In genomic region chr7:157399086-157399687, GRCh38 we compare ENCODE assay signal across 11 cellular contexts.
DNase-seq lines count a peak whose midpoint lies in the region; ATAC-seq, FAIRE-seq and TF ChIP-seq lines count a peak whose summit lies in the region.
"Had no signal": no experiment of that assay in that cellular context is flagged by ENCODE, and none has a peak within 500 bp of the region (broad histone marks: within the 10 kb centered on the region; RNA-seq: fewer than 3 reads in every experiment).

No MANE protein-coding gene starts in this region.

- no peak overlapping the region for H2AFZ ChIP-seq in HepG2 (ENCODE audit: low read length)

- no peak for TF ChIP-seq RAD21 in HepG2 (CRISPR knock-in tag; IDR thresholded peaks at IDR 0.05)

- H3K27me3 ChIP-seq in HepG2 (ENCODE audit: control insufficient read depth in 1 of 2, insufficient read depth in 2 of 2, low read length in 2 of 2) (no peaks in the 10 kb centered on the region), right lobe of liver (no peaks in the 10 kb centered on the region), esophagus muscularis mucosa (no peaks in the 10 kb centered on the region)

- peaks cover 5 to 19% of the 10 kb centered on the region in 2 experiments; a peak in 4 of 5 replicates for H3K36me3 ChIP-seq in HepG2 (replicated peaks in 1 of 2; ENCODE audit: control insufficient read depth in 1 of 2, insufficient read depth in 2 of 2, low read length in 2 of 2)
- no peaks in the 10 kb centered on the region for H3K36me3 ChIP-seq in right lobe of liver
- H3K36me3 ChIP-seq in esophagus muscularis mucosa: peaks cover 10 to 63% (median 40%) of the 10 kb centered on the region in 4 donors

- BruUV-seq in HepG2 (replicated peaks; lab: Mats Ljungman, UMichigan): no TSS peak

- H3K4me3 Mint-ChIP-seq in osteocyte (ENCODE audit: unreplicated experiment): no peak overlapping the region
- H3K4me3 Mint-ChIP-seq in activated CD8-positive, alpha-beta T cell treated with anti-CD3 and anti-CD28 coated beads, Interleukin-2, amount 10 ng/mL, durations not matched to agents 7 days and 5 days: no peak overlapping the region
- H3K4me3 Mint-ChIP-seq: dendritic cell treated with granulocyte-macrophage colony-stimulating factor and Interleukin-4, amounts not matched to agents 40 ng/mL and 50 ng/mL, for 4 days had no signal

- no peak overlapping the region for H3K4me2 ChIP-seq in HepG2 (ENCODE audit: low read depth, low read length)

- H3K9me3 ChIP-seq in HepG2 (ENCODE audit: low read length): no peaks in the 10 kb centered on the region
- no peaks in the 10 kb centered on the region for H3K9me3 ChIP-seq in right lobe of liver
- no peaks in the 10 kb centered on the region for H3K9me3 ChIP-seq in esophagus muscularis mucosa

- H3K36me3 Mint-ChIP-seq in osteocyte (ENCODE audit: unreplicated experiment): peaks cover 25% of the 10 kb centered on the region
- peaks cover 26% of the 10 kb centered on the region for H3K36me3 Mint-ChIP-seq in activated CD8-positive, alpha-beta T cell treated with anti-CD3 and anti-CD28 coated beads, Interleukin-2, amount 10 ng/mL, durations not matched to agents 7 days and 5 days (ENCODE audit: low read depth)

- H3K27ac ChIP-seq in HepG2 (ENCODE audit: extremely low read length, insufficient read depth, low read length) (no peak overlapping the region), right lobe of liver (peak overlapping the region in 1 of 3 donors; percentile 40), esophagus muscularis mucosa (replicated peaks in 1 of 4) (peak overlapping the region; percentile 13 to 51 (median 22))

- no peaks in the 10 kb centered on the region; the same call in 1 of the 2 replicates for H4K20me1 ChIP-seq in HepG2 (ENCODE audit: insufficient read depth, low read length)

- H3K4me3 ChIP-seq in HepG2 (replicated peaks in 1 of 3; ENCODE audit: insufficient read depth in 1 of 3, low read depth in 2 of 3, low read length in 3 of 3): no peak overlapping the region
- H3K4me3 ChIP-seq in right lobe of liver: no peak overlapping the region
- no peak overlapping the region for H3K4me3 ChIP-seq in esophagus muscularis mucosa

- peaks cover 41% of the 10 kb centered on the region for H3K4me1 Mint-ChIP-seq in osteocyte (ENCODE audit: unreplicated experiment)
- peaks cover 20% of the 10 kb centered on the region for H3K4me1 Mint-ChIP-seq in activated CD8-positive, alpha-beta T cell treated with anti-CD3 and anti-CD28 coated beads, Interleukin-2, amount 10 ng/mL, durations not matched to agents 7 days and 5 days (ENCODE audit: low read depth)

- POLR2A ChIA-PET in HepG2 (lab: Yijun Ruan, JAX): no interaction called here
- POLR2A ChIA-PET in activated CD8-positive, alpha-beta T cell treated with anti-CD3 and anti-CD28 coated beads, Interleukin-2, amount 10 ng/mL, durations not matched to agents 7 days and 5 days (lab: Charles Lee): no interaction called here

- peak overlapping the region; percentile 90 for H3K27ac Mint-ChIP-seq in osteocyte (ENCODE audit: unreplicated experiment)
- H3K27ac Mint-ChIP-seq in activated CD8-positive, alpha-beta T cell treated with anti-CD3 and anti-CD28 coated beads, Interleukin-2, amount 10 ng/mL, durations not matched to agents 7 days and 5 days: no peak overlapping the region
- H3K27ac Mint-ChIP-seq: dendritic cell treated with granulocyte-macrophage colony-stimulating factor and Interleukin-4, amounts not matched to agents 40 ng/mL and 50 ng/mL, for 4 days had no signal

- TF ChIP-seq CTCF in HepG2 (CRISPR knock-in tag; IDR thresholded peaks at IDR 0.05): no peak
- no peak for TF ChIP-seq CTCF in right lobe of liver (IDR thresholded peaks at IDR 0.05)
- TF ChIP-seq CTCF in esophagus muscularis mucosa (IDR thresholded peaks at IDR 0.05): no peak
- TF ChIP-seq CTCF in osteocyte (IDR thresholded peaks at IDR 0.05): no peak
- no peak for TF ChIP-seq CTCF in GM13976 (IDR thresholded peaks at IDR 0.05; ENCODE audit: borderline replicate concordance, control extremely low read depth, extremely low read depth, insufficient read depth, missing control alignments)

- H3K9ac ChIP-seq in HepG2 (ENCODE audit: insufficient read depth, low read depth, low read length): no peak overlapping the region

- TF ChIP-seq EP300 in HepG2 (IDR thresholded peaks at IDR 0.05; ENCODE audit: low read depth in 2 of 2, low read length in 2 of 2) (no peak), HepG2 (CRISPR knock-in tag; IDR thresholded peaks at IDR 0.05; ENCODE audit: borderline replicate concordance) (no peak), esophagus muscularis mucosa (IDR thresholded peaks at IDR 0.05) (no peak)

- CTCF ChIA-PET in HepG2 (lab: Yijun Ruan, JAX; ENCODE audit: low intra/inter-chr PET ratio, low total read pairs): no interaction called here
- CTCF ChIA-PET in activated CD8-positive, alpha-beta T cell treated with anti-CD3 and anti-CD28 coated beads, Interleukin-2, amount 10 ng/mL, durations not matched to agents 7 days and 5 days (lab: Charles Lee): no interaction called here

- H3K9me3 Mint-ChIP-seq in osteocyte (ENCODE audit: unreplicated experiment): no peaks in the 10 kb centered on the region
- no peaks in the 10 kb centered on the region for H3K9me3 Mint-ChIP-seq in activated CD8-positive, alpha-beta T cell treated with anti-CD3 and anti-CD28 coated beads, Interleukin-2, amount 10 ng/mL, durations not matched to agents 7 days and 5 days (ENCODE audit: insufficient read depth)
- H3K9me3 Mint-ChIP-seq: dendritic cell treated with granulocyte-macrophage colony-stimulating factor and Interleukin-4, amounts not matched to agents 40 ng/mL and 50 ng/mL, for 4 days had no signal

- no peaks in the 10 kb centered on the region for H3K4me1 ChIP-seq in HepG2 (ENCODE audit: insufficient read depth, low read length)
- H3K4me1 ChIP-seq in right lobe of liver: no peaks in the 10 kb centered on the region
- peaks cover 19 to 36% (median 23%) of the 10 kb centered on the region in 4 donors for H3K4me1 ChIP-seq in esophagus muscularis mucosa

- H3K79me2 ChIP-seq in HepG2 (ENCODE audit: insufficient read depth, low read length): peaks cover 2% of the 10 kb centered on the region

- TF ChIP-seq POLR2A in HepG2 (IDR thresholded peaks at IDR 0.05; ENCODE audit: insufficient read depth in 1 of 2, low read depth in 2 of 2, low read length in 2 of 2) (no peak), right lobe of liver (IDR thresholded peaks at IDR 0.05) (no peak), esophagus muscularis mucosa (IDR thresholded peaks at IDR 0.05; ENCODE audit: low read depth) (no peak)

- ATAC-seq in HepG2 (no peak), right lobe of liver (no peak)
- no peak for ATAC-seq in activated CD8-positive, alpha-beta T cell treated with anti-CD3 and anti-CD28 coated beads, Interleukin-2, amount 10 ng/mL, durations not matched to agents 7 days and 5 days

- no peak for FAIRE-seq in HepG2 (lab: Jason Lieb, UNC)

- H3K27me3 Mint-ChIP-seq in osteocyte (ENCODE audit: unreplicated experiment): no peaks in the 10 kb centered on the region
- no peaks in the 10 kb centered on the region for H3K27me3 Mint-ChIP-seq in activated CD8-positive, alpha-beta T cell treated with anti-CD3 and anti-CD28 coated beads, Interleukin-2, amount 10 ng/mL, durations not matched to agents 7 days and 5 days (ENCODE audit: low read depth)
- H3K27me3 Mint-ChIP-seq: dendritic cell treated with granulocyte-macrophage colony-stimulating factor and Interleukin-4, amounts not matched to agents 40 ng/mL and 50 ng/mL, for 4 days had no signal

- in situ Hi-C loops in HepG2 (cut with HindIII; ENCODE audit: extremely low pct_ligation_motif_present, low pct_unique_long_range_greater_than_20kb): no loop called here
- in situ Hi-C loops in GM13976 (cut with MboI; ENCODE audit: low sequenced_read_pairs, unreplicated experiment): no loop called here

- DNase-seq in HepG2 (ENCODE audit: low spot score) (no peak), right lobe of liver (no peak), esophagus muscularis mucosa (ENCODE audit: extremely low spot score) (no peak), osteocyte (ENCODE audit: extremely low spot score, unreplicated experiment) (no peak), NCI-H2171 treated with DMSO at 0.1 percent for 48 hours (lab: John Stamatoyannopoulos, UW) (no peak), NAMALWA (ENCODE audit: low spot score) (no peak), GM13976 (ENCODE audit: low spot score) (no peak)
- no peak for DNase-seq in activated CD8-positive, alpha-beta T cell treated with anti-CD3 and anti-CD28 coated beads, Interleukin-2, amount 10 ng/mL, durations not matched to agents 7 days and 5 days
- DNase-seq: NCI-H2107, retina had no signal

- intact Hi-C loops in HepG2 (cut with micrococcal nuclease; ENCODE audit: unreplicated experiment): no loop called here
- intact Hi-C loops in right lobe of liver (cut with DNase I): no loop called here
- intact Hi-C loops in esophagus muscularis mucosa (cut with DNase I): no loop called here

- WGBS in HepG2 (ENCODE audit: low lambda C conversion rate): 94% methylated on average over 11 of the region's 19 CpGs
- WGBS in right lobe of liver (ENCODE audit: insufficient coverage, low coverage, low lambda C conversion rate, missing lambda C conversion rate): 93% methylated on average over 5 of the region's 19 CpGs
- 88% methylated on average over 19 of the region's 19 CpGs for WGBS in esophagus muscularis mucosa

TF ChIP-seq in HepG2, 621 proteins besides CTCF, POLR2A, EP300 and RAD21 (continues in another document):
- TF ChIP-seq SSRP1 (CRISPR knock-in tag; IDR thresholded peaks at IDR 0.05): no peak
- peak; percentile 19 for TF ChIP-seq RBM22 (optimal IDR thresholded peaks at IDR 0.05; ENCODE audit: low read length)
- TF ChIP-seq SIN3A (IDR thresholded peaks at IDR 0.05; ENCODE audit: borderline replicate concordance, low read depth, low read length): no peak
- no peak for TF ChIP-seq MED13 (CRISPR knock-in tag; IDR thresholded peaks at IDR 0.05)
- TF ChIP-seq CEBPB (IDR thresholded peaks at IDR 0.05; ENCODE audit: borderline replicate concordance, low read depth, low read length): peak; percentile 33; the same call in 1 of the 2 replicates
- TF ChIP-seq SRF (IDR thresholded peaks at IDR 0.05; ENCODE audit: low read depth, low read length): no peak
- no peak for TF ChIP-seq THAP7 (CRISPR knock-in tag; IDR thresholded peaks at IDR 0.05)
- TF ChIP-seq MTA1 (CRISPR knock-in tag; IDR thresholded peaks at IDR 0.05; ENCODE audit: borderline replicate concordance): no peak
- TF ChIP-seq ZNF713 (CRISPR knock-in tag; IDR thresholded peaks at IDR 0.05): no peak
- TF ChIP-seq SMAD9 (CRISPR knock-in tag; IDR thresholded peaks at IDR 0.05): no peak
- no peak for TF ChIP-seq HOXA9 (CRISPR knock-in tag; IDR thresholded peaks at IDR 0.05; ENCODE audit: borderline replicate concordance)
